Comparison of ENCODE assay signal across 10 cellular contexts in the genomic region with DNA sequence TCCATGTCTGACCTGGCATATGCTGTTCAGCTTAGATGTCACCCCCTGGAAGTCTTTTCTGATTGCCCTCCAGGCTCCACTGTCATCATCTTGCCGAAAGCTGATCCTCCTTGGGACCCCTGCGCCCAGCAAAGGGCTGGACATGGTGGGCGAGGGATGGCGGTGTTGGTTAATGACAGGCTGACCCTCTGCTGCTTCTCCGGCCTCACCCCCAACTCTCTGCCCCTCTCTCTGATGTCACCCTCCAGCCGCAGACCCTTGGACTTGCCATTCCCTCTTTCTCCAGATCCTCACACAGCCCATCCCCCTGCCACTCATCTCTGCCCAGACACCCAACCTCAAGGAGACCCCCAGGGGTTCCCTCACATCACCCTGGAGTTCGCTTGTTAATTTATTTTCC. TPM values are rescaled to one million over a fixed set of nuclear protein-coding genes. Genes with fewer than 3 reads are reported as not detected.
DNase-seq lines count a peak whose midpoint lies in the region; ATAC-seq and TF ChIP-seq lines count a peak whose summit lies in the region.
"Had no signal": no experiment of that assay in that cellular context is flagged by ENCODE, and none has a peak within 500 bp of the region (broad histone marks: within the 10 kb centered on the region; RNA-seq: fewer than 3 reads in every experiment).

No MANE protein-coding gene starts in this region.

- peaks cover 22 to 43% of the 10 kb centered on the region in 2 experiments for H3K36me3 ChIP-seq in SK-N-SH (replicated peaks in 1 of 2; ENCODE audit: control insufficient read depth in 1 of 2, insufficient read depth in 2 of 2, low read length in 1 of 2)
- H3K36me3 ChIP-seq in body of pancreas (replicated peaks in 1 of 2; ENCODE audit: insufficient read depth in 1 of 2, low read depth in 2 of 2) = peaks cover 0 to 1% of the 10 kb centered on the region in 2 donors

- H4K20me1 ChIP-seq in SK-N-SH (ENCODE audit: insufficient read depth) = peaks cover 23% of the 10 kb centered on the region

- H2AFZ ChIP-seq in SK-N-SH (ENCODE audit: low read depth) = no peak overlapping the region

- POLR2A ChIA-PET in SK-N-SH (lab: Yijun Ruan, JAX) = interaction anchor here (1.4 kb wide), 1 partner anchor 17 kb away, joined by 5 read pairs; no protein-coding TSS in a partner anchor
- POLR2A ChIA-PET in activated CD8-positive, alpha-beta T cell treated with anti-CD3 and anti-CD28 coated beads, Interleukin-2, amount 10 ng/mL, durations not matched to agents 7 days and 5 days (lab: Charles Lee) = interaction anchor here (1.8 kb wide), 1 partner anchor 32 kb away, joined by 5 read pairs; no protein-coding TSS in a partner anchor

- H3K9me3 Mint-ChIP-seq in activated CD8-positive, alpha-beta T cell treated with anti-CD3 and anti-CD28 coated beads, Interleukin-2, amount 10 ng/mL, durations not matched to agents 7 days and 5 days (ENCODE audit: insufficient read depth) = no peaks in the 10 kb centered on the region
- H3K9me3 Mint-ChIP-seq in immature natural killer cell = no peaks in the 10 kb centered on the region
- H3K9me3 Mint-ChIP-seq in stimulated activated memory B cell treated with anti-CD40 and anti-IgM and Interleukin-4, amounts not matched to agents 10 μg/mL and 1 μg/mL and 100 μg/mL, for 72 hours = no peaks in the 10 kb centered on the region

- no peaks in the 10 kb centered on the region for H3K9me2 ChIP-seq in SK-N-SH

- no peaks in the 10 kb centered on the region for H3K27me3 Mint-ChIP-seq in activated CD8-positive, alpha-beta T cell treated with anti-CD3 and anti-CD28 coated beads, Interleukin-2, amount 10 ng/mL, durations not matched to agents 7 days and 5 days (ENCODE audit: low read depth)
- peaks cover 12 to 27% (median 13%) of the 10 kb centered on the region in 3 donors for H3K27me3 Mint-ChIP-seq in immature natural killer cell (ENCODE audit: low read depth in 3 of 3)
- no peaks in the 10 kb centered on the region for H3K27me3 Mint-ChIP-seq in stimulated activated memory B cell treated with anti-CD40 and anti-IgM and Interleukin-4, amounts not matched to agents 10 μg/mL and 1 μg/mL and 100 μg/mL, for 72 hours

- no peak for DNase-seq in SK-N-SH
- no peak for DNase-seq in activated CD8-positive, alpha-beta T cell treated with anti-CD3 and anti-CD28 coated beads, Interleukin-2, amount 10 ng/mL, durations not matched to agents 7 days and 5 days
- no peak for DNase-seq in immature natural killer cell
- no peak for DNase-seq in body of pancreas
- no peak for DNase-seq in GM19240 (ENCODE audit: insufficient read length, low spot score)
- DNase-seq in middle frontal gyrus (ENCODE audit: extremely low spot score, low spot score) = no peak
- DNase-seq: NCI-H1694 had no signal

- peaks cover 34% of the 10 kb centered on the region for H3F3A ChIP-seq in SK-N-SH (replicated peaks; ENCODE audit: insufficient read depth)

- H3K27ac ChIP-seq in SK-N-SH (ENCODE audit: low read depth in 2 of 2, low read length in 1 of 2) = no peak overlapping the region
- peak overlapping the region in 1 of 4 donors; percentile 94 for H3K27ac ChIP-seq in body of pancreas

- peaks cover 50% of the 10 kb centered on the region for H3K4me1 Mint-ChIP-seq in activated CD8-positive, alpha-beta T cell treated with anti-CD3 and anti-CD28 coated beads, Interleukin-2, amount 10 ng/mL, durations not matched to agents 7 days and 5 days (ENCODE audit: low read depth)
- peaks cover 48 to 51% of the 10 kb centered on the region in 2 donors for H3K4me1 Mint-ChIP-seq in immature natural killer cell
- peaks cover 56% of the 10 kb centered on the region for H3K4me1 Mint-ChIP-seq in stimulated activated memory B cell treated with anti-CD40 and anti-IgM and Interleukin-4, amounts not matched to agents 10 μg/mL and 1 μg/mL and 100 μg/mL, for 72 hours

- no peak overlapping the region for H3K4me3 ChIP-seq in SK-N-SH (ENCODE audit: low read depth in 2 of 2, low read length in 1 of 2)
- no peak overlapping the region for H3K4me3 ChIP-seq in body of pancreas

- H3K4me3 Mint-ChIP-seq in activated CD8-positive, alpha-beta T cell treated with anti-CD3 and anti-CD28 coated beads, Interleukin-2, amount 10 ng/mL, durations not matched to agents 7 days and 5 days = peak overlapping the region; percentile 61
- peak overlapping the region; percentile 58 to 88 (median 79) for H3K4me3 Mint-ChIP-seq in immature natural killer cell
- H3K4me3 Mint-ChIP-seq in stimulated activated memory B cell treated with anti-CD40 and anti-IgM and Interleukin-4, amounts not matched to agents 10 μg/mL and 1 μg/mL and 100 μg/mL, for 72 hours = peak overlapping the region; percentile 85

- ATAC-seq in SK-N-SH treated with all-trans-retinoic acid at 6 μM for 48 hours (no peak), body of pancreas (no peak)
- no peak for ATAC-seq in activated CD8-positive, alpha-beta T cell treated with anti-CD3 and anti-CD28 coated beads, Interleukin-2, amount 10 ng/mL, durations not matched to agents 7 days and 5 days
- ATAC-seq in stimulated activated memory B cell treated with anti-CD40 and anti-IgM and Interleukin-4, amounts not matched to agents 10 μg/mL and 1 μg/mL and 100 μg/mL, for 72 hours = no peak

- H3K79me2 ChIP-seq in SK-N-SH (ENCODE audit: insufficient read depth) = peaks cover 41% of the 10 kb centered on the region

- TF ChIP-seq POLR2A in body of pancreas (IDR thresholded peaks at IDR 0.05) = no peak

- peak overlapping the region; percentile 37 for H3K27ac Mint-ChIP-seq in activated CD8-positive, alpha-beta T cell treated with anti-CD3 and anti-CD28 coated beads, Interleukin-2, amount 10 ng/mL, durations not matched to agents 7 days and 5 days
- peak overlapping the region; percentile 71 to 89 (median 82) for H3K27ac Mint-ChIP-seq in immature natural killer cell
- peak overlapping the region; percentile 69 for H3K27ac Mint-ChIP-seq in stimulated activated memory B cell treated with anti-CD40 and anti-IgM and Interleukin-4, amounts not matched to agents 10 μg/mL and 1 μg/mL and 100 μg/mL, for 72 hours

- H3K9ac ChIP-seq in SK-N-SH = peak overlapping the region; percentile 78; the same call in 1 of the 2 replicates

- H3K9me3 ChIP-seq in SK-N-SH (no peaks in the 10 kb centered on the region), body of pancreas (no peaks in the 10 kb centered on the region)

- WGBS in SK-N-SH (ENCODE audit: low lambda C conversion rate) = 94% methylated on average over 7 of the region's 7 CpGs
- 80 to 93% methylated on average over 7 of the region's 7 CpGs for WGBS in body of pancreas, 2 donors

- H3K4me1 ChIP-seq in SK-N-SH (ENCODE audit: control insufficient read depth in 1 of 2, insufficient read depth in 2 of 2, low read depth in 1 of 2, low read length in 1 of 2) (peaks cover 32 to 39% of the 10 kb centered on the region in 2 experiments; a peak in 3 of 4 replicates), body of pancreas (peaks cover 43% of the 10 kb centered on the region)

- H3K27me3 ChIP-seq in SK-N-SH (ENCODE audit: insufficient read depth) (no peaks in the 10 kb centered on the region), body of pancreas (no peaks in the 10 kb centered on the region)

- no peak for TF ChIP-seq RAD21 in SK-N-SH (IDR thresholded peaks at IDR 0.05; ENCODE audit: low read length)

- TF ChIP-seq CTCF in SK-N-SH (IDR thresholded peaks at IDR 0.05) (no peak), body of pancreas (IDR thresholded peaks at IDR 0.05) (no peak)

- CTCF ChIA-PET in SK-N-SH (lab: Yijun Ruan, JAX) = interaction anchor here (13.3 to 13.6 kb wide), 2 partner anchors 13 to 37 kb away, joined by 216 to 295 read pairs; a partner anchor contains a TSS
- CTCF ChIA-PET in activated CD8-positive, alpha-beta T cell treated with anti-CD3 and anti-CD28 coated beads, Interleukin-2, amount 10 ng/mL, durations not matched to agents 7 days and 5 days (lab: Charles Lee) = interaction anchor here (1.2 to 5.2 kb wide), 3 partner anchors 10 to 162 kb away, joined by 3 to 88 read pairs (median 33); no protein-coding TSS in a partner anchor

- no peak for TF ChIP-seq EP300 in SK-N-SH (IDR thresholded peaks at IDR 0.05; ENCODE audit: borderline replicate concordance in 1 of 2, low read depth in 1 of 2, low read length in 1 of 2)

- peaks cover 54% of the 10 kb centered on the region for H3K36me3 Mint-ChIP-seq in activated CD8-positive, alpha-beta T cell treated with anti-CD3 and anti-CD28 coated beads, Interleukin-2, amount 10 ng/mL, durations not matched to agents 7 days and 5 days (ENCODE audit: low read depth)
- peaks cover 0 to 9% (median under 1%) of the 10 kb centered on the region in 3 donors for H3K36me3 Mint-ChIP-seq in immature natural killer cell
- H3K36me3 Mint-ChIP-seq in stimulated activated memory B cell treated with anti-CD40 and anti-IgM and Interleukin-4, amounts not matched to agents 10 μg/mL and 1 μg/mL and 100 μg/mL, for 72 hours = peaks cover 50% of the 10 kb centered on the region

- H3K4me2 ChIP-seq in SK-N-SH = peak overlapping the region; percentile 99; the same call in 1 of the 2 replicates

- intact Hi-C loops in body of pancreas (cut with DNase I) = no loop called here

RNA-seq across cellular contexts. Expression of a gene that starts 2.3 kb away (rescaled TPM):
- polyA plus RNA-seq in SK-N-SH (2012; rRNA removed) (35.1 and 48.7 TPM in 2 replicates), immature natural killer cell (10 to 100 TPM; 14.8 to 19.3 (median 17.7) TPM)
- polyA plus RNA-seq in SK-N-SH (2012; cell fraction: cytosol; rRNA removed) = 17.6 and 25.5 TPM in 2 replicates
- 163 and 263 TPM in 2 replicates for polyA plus RNA-seq in SK-N-SH (2012; cell fraction: nucleus; rRNA removed)
- 10 to 100 TPM; 94.4 to 95.3 TPM for total RNA-seq in activated CD8-positive, alpha-beta T cell treated with anti-CD3 and anti-CD28 coated beads, Interleukin-2, amount 10 ng/mL, durations not matched to agents 7 days and 5 days
- 10 to 100 TPM; 35.0 to 76.1 TPM for total RNA-seq in body of pancreas

RNA-seq across cellular contexts. Expression of a gene that starts 5.8 kb away (rescaled TPM):
- polyA plus RNA-seq in SK-N-SH (2012; rRNA removed) = 61.3 and 65.3 TPM in 2 replicates
- 19.9 and 37.5 TPM in 2 replicates for polyA plus RNA-seq in SK-N-SH (2012; cell fraction: cytosol; rRNA removed)
- polyA plus RNA-seq in SK-N-SH (2012; cell fraction: nucleus; rRNA removed) = 38.7 and 41.4 TPM in 2 replicates
- 10 to 100 TPM; 32.0 to 33.6 TPM for total RNA-seq in activated CD8-positive, alpha-beta T cell treated with anti-CD3 and anti-CD28 coated beads, Interleukin-2, amount 10 ng/mL, durations not matched to agents 7 days and 5 days
- 100 to 1,000 TPM in 2 of 3 donors, 10 to 100 TPM in 1; 98.6 to 173 (median 158) TPM for polyA plus RNA-seq in immature natural killer cell
- total RNA-seq in body of pancreas = 100 to 1,000 TPM in 1 of 2 donors, 10 to 100 TPM in 1; 44.8 to 116 TPM

RNA-seq across cellular contexts. Expression of a gene that starts 7.9 kb away (rescaled TPM):
- polyA plus RNA-seq in SK-N-SH (2012; rRNA removed) (62.5 and 78.1 TPM in 2 replicates), immature natural killer cell (100 to 1,000 TPM in 2 of 3 donors, 10 to 100 TPM in 1; 100.0 to 138 (median 117) TPM)
- polyA plus RNA-seq in SK-N-SH (2012; cell fraction: cytosol; rRNA removed) = 32.6 and 44.8 TPM in 2 replicates
- 76.5 and 92.5 TPM in 2 replicates for polyA plus RNA-seq in SK-N-SH (2012; cell fraction: nucleus; rRNA removed)
- total RNA-seq in activated CD8-positive, alpha-beta T cell treated with anti-CD3 and anti-CD28 coated beads, Interleukin-2, amount 10 ng/mL, durations not matched to agents 7 days and 5 days = 10 to 100 TPM; 39.2 to 40.7 TPM
- total RNA-seq in body of pancreas = 10 to 100 TPM; 39.2 to 66.9 TPM

RNA-seq across cellular contexts. Expression of a gene that starts 17.5 kb away (rescaled TPM):
- polyA plus RNA-seq in SK-N-SH (2012; rRNA removed) (0.34 and 0.58 TPM in 2 replicates), immature natural killer cell (not detected)
- 0.09 and 0.26 TPM in 2 replicates for polyA plus RNA-seq in SK-N-SH (2012; cell fraction: cytosol; rRNA removed)
- polyA plus RNA-seq in SK-N-SH (2012; cell fraction: nucleus; rRNA removed) = 1.4 and 3.2 TPM in 2 replicates
- total RNA-seq in activated CD8-positive, alpha-beta T cell treated with anti-CD3 and anti-CD28 coated beads, Interleukin-2, amount 10 ng/mL, durations not matched to agents 7 days and 5 days = under 1 TPM; 0.95 to 0.99 TPM
- 1 to 10 TPM in 1 of 2 donors, under 1 TPM in 1; 0.66 to 1.0 TPM for total RNA-seq in body of pancreas
- total RNA-seq: SK-MEL-5 had no signal

RNA-seq across cellular contexts. Expression of a gene that starts 20.0 kb away (rescaled TPM):
- 92.1 and 167 TPM in 2 replicates for polyA plus RNA-seq in SK-N-SH (2012; rRNA removed)
- polyA plus RNA-seq in SK-N-SH (2012; cell fraction: cytosol; rRNA removed) = 62.4 and 112 TPM in 2 replicates
- polyA plus RNA-seq in SK-N-SH (2012; cell fraction: nucleus; rRNA removed) = 691 and 1,438 TPM in 2 replicates
- total RNA-seq in activated CD8-positive, alpha-beta T cell treated with anti-CD3 and anti-CD28 coated beads, Interleukin-2, amount 10 ng/mL, durations not matched to agents 7 days and 5 days = 10 to 100 TPM; 64.7 to 70.8 TPM
- polyA plus RNA-seq in immature natural killer cell = 10 to 100 TPM in 2 of 3 donors, 1 to 10 TPM in 1; 3.3 to 21.0 (median 14.5) TPM
- total RNA-seq in body of pancreas = 100 to 1,000 TPM; 131 to 330 TPM
